10 cellular contexts compared by ENCODE assay signal in the genomic region with DNA sequence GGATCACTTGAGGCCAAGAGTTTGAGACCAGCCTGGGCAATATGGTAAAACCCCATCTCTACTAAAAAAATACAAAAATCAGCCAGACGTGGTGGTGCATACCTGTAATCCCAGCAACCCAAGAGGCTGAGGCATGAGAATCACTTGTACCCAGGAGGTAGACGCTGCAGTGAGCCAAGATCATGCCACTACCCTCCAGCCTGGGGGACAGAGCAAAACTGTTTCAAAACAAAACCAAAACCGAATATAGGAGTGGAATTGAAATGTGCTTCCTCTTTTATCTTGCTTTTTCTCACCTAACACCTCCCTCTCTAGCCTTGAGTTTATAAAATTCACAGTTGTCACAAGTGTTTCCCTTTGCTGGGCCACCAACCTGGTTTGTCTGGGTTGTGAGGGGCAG.
DNase-seq lines count a peak whose midpoint lies in the region; ATAC-seq and TF ChIP-seq lines count a peak whose summit lies in the region.
"Had no signal": no experiment of that assay in that cellular context is flagged by ENCODE, and none has a peak within 500 bp of the region (broad histone marks: within the 10 kb centered on the region; RNA-seq: fewer than 3 reads in every experiment).

No MANE protein-coding gene starts in this region.

- H3K4ac ChIP-seq in mesenchymal stem cell (ENCODE audit: low read depth in 1 of 2, low read length in 2 of 2), result no peak overlapping the region

- H4K8ac ChIP-seq in mesenchymal stem cell (ENCODE audit: low read length), result no peak overlapping the region

- peaks cover 0 to 7% (median 0%) of the 10 kb centered on the region in 7 donors for H3K4me1 Mint-ChIP-seq in naive thymus-derived CD4-positive, alpha-beta T cell

- no peak overlapping the region for H3K18ac ChIP-seq in mesenchymal stem cell (ENCODE audit: low read depth in 1 of 2, low read length in 2 of 2)

- H3K27me3 Mint-ChIP-seq in naive thymus-derived CD4-positive, alpha-beta T cell, result no peaks in the 10 kb centered on the region

- no peaks in the 10 kb centered on the region for H3K9me3 ChIP-seq in naive thymus-derived CD4-positive, alpha-beta T cell (ENCODE audit: control insufficient read depth in 2 of 3, low read length in 3 of 3)
- H3K9me3 ChIP-seq in mesenchymal stem cell (ENCODE audit: control insufficient read depth, low read length), result peaks cover 3% of the 10 kb centered on the region

- ATAC-seq in GM18909 (IDR thresholded peaks at IDR 0.05; ENCODE audit: poor library complexity, unreplicated experiment) (peak; percentile 97), GM21737 (IDR thresholded peaks at IDR 0.05; ENCODE audit: unreplicated experiment) (peak; percentile 91), HG03432 (IDR thresholded peaks at IDR 0.05; ENCODE audit: unreplicated experiment) (peak; percentile 96)
- ATAC-seq in naive thymus-derived CD4-positive, alpha-beta T cell, result peak; percentile 42

- no peak overlapping the region for H3K9ac ChIP-seq in mesenchymal stem cell (ENCODE audit: low read length)

- H2BK12ac ChIP-seq in mesenchymal stem cell (ENCODE audit: low read length in 2 of 2), result no peak overlapping the region

- CTCF ChIA-PET in naive thymus-derived CD4-positive, alpha-beta T cell (lab: Charles Lee), result no interaction called here

- no peak overlapping the region for H2BK120ac ChIP-seq in mesenchymal stem cell (ENCODE audit: low read depth, low read length)

- H3K4me1 ChIP-seq in naive thymus-derived CD4-positive, alpha-beta T cell (ENCODE audit: control insufficient read depth in 2 of 2, insufficient read depth in 2 of 2, low read length in 2 of 2), result no peaks in the 10 kb centered on the region
- no peaks in the 10 kb centered on the region for H3K4me1 ChIP-seq in mesenchymal stem cell (ENCODE audit: control insufficient read depth, insufficient read depth, low read depth, low read length)

- H2AFZ ChIP-seq in mesenchymal stem cell (ENCODE audit: low read depth, low read length), result no peak overlapping the region

- H3K4me3 ChIP-seq in naive thymus-derived CD4-positive, alpha-beta T cell (ENCODE audit: low read length), result no peak overlapping the region
- H3K4me3 ChIP-seq in mesenchymal stem cell (ENCODE audit: insufficient read depth in 1 of 2, low read depth in 1 of 2, low read length in 2 of 2) (no peak overlapping the region), foreskin fibroblast (ENCODE audit: low read depth in 1 of 2, low read length in 2 of 2) (no peak overlapping the region)

- no peak overlapping the region for H3K23ac ChIP-seq in mesenchymal stem cell (ENCODE audit: low read length in 2 of 2)

- H3K4me3 Mint-ChIP-seq in naive thymus-derived CD4-positive, alpha-beta T cell, result peak overlapping the region in 1 of 10 donors; percentile 54
- H3K4me3 Mint-ChIP-seq: activated T-cell treated with anti-CD3 and anti-CD28 coated beads, Interleukin-2, amount 50 U/mL, for 4 hours had no signal

- no peaks in the 10 kb centered on the region for H3K27me3 ChIP-seq in naive thymus-derived CD4-positive, alpha-beta T cell (ENCODE audit: control insufficient read depth in 2 of 2, insufficient read depth in 2 of 2, low read length in 2 of 2)
- no peaks in the 10 kb centered on the region for H3K27me3 ChIP-seq in mesenchymal stem cell (ENCODE audit: control insufficient read depth in 1 of 2, insufficient read depth in 1 of 2, low read length in 2 of 2)

- no peak overlapping the region for H2BK15ac ChIP-seq in mesenchymal stem cell (ENCODE audit: low read depth, poor library complexity, severe bottlenecking)

- no peak overlapping the region for H3K4me2 ChIP-seq in mesenchymal stem cell (ENCODE audit: low read length, poor library complexity, severe bottlenecking)

- no peak overlapping the region for H2BK5ac ChIP-seq in mesenchymal stem cell (ENCODE audit: low read depth, low read length, poor library complexity, severe bottlenecking)

- POLR2A ChIA-PET in naive thymus-derived CD4-positive, alpha-beta T cell (lab: Charles Lee), result no interaction called here

- TF ChIP-seq CTCF in foreskin fibroblast (IDR thresholded peaks at IDR 0.05; ENCODE audit: low read depth, low read length), result no peak

- H4K91ac ChIP-seq in mesenchymal stem cell (ENCODE audit: low read length), result no peak overlapping the region

- H3K36me3 Mint-ChIP-seq in naive thymus-derived CD4-positive, alpha-beta T cell, result no peaks in the 10 kb centered on the region

- H3K9me3 Mint-ChIP-seq in naive thymus-derived CD4-positive, alpha-beta T cell, result peaks cover 0 to 16% (median 5%) of the 10 kb centered on the region in 11 donors

- H3K14ac ChIP-seq in mesenchymal stem cell (ENCODE audit: low read length in 2 of 2), result no peak overlapping the region

- no peak overlapping the region for H3K27ac ChIP-seq in naive thymus-derived CD4-positive, alpha-beta T cell (ENCODE audit: low read depth, low read length)
- no peak overlapping the region for H3K27ac ChIP-seq in mesenchymal stem cell (ENCODE audit: low read length, poor library complexity, severe bottlenecking)

- peak overlapping the region in 1 of 9 donors; percentile 29 for H3K27ac Mint-ChIP-seq in naive thymus-derived CD4-positive, alpha-beta T cell

- H2AK5ac ChIP-seq in mesenchymal stem cell (ENCODE audit: low read length, severe bottlenecking), result no peak overlapping the region

- DNase-seq in naive thymus-derived CD4-positive, alpha-beta T cell, result no peak
- DNase-seq in mesenchymal stem cell, result no peak
- no peak for DNase-seq in foreskin fibroblast
- DNase-seq in NCI-H774 (lab: John Stamatoyannopoulos, UW), result no peak
- DNase-seq in DMS53 treated with DMSO at 0.1 percent for 48 hours (lab: John Stamatoyannopoulos, UW; ENCODE audit: unreplicated experiment), result no peak
- DNase-seq: activated T-cell treated with anti-CD3 and anti-CD28 coated beads, Interleukin-2, amount 50 U/mL, for 4 hours; NCI-H510A treated with DMSO at 0.1 percent for 48 hours had no signal

- no peaks in the 10 kb centered on the region for H3K36me3 ChIP-seq in naive thymus-derived CD4-positive, alpha-beta T cell (ENCODE audit: control insufficient read depth in 2 of 3, insufficient read depth in 3 of 3, low read length in 3 of 3)
- H3K36me3 ChIP-seq in mesenchymal stem cell (ENCODE audit: control insufficient read depth in 1 of 2, insufficient read depth in 2 of 2, low read depth in 1 of 2, low read length in 2 of 2), result no peaks in the 10 kb centered on the region

- intact Hi-C loops in naive thymus-derived CD4-positive, alpha-beta T cell (cut with micrococcal nuclease), result no loop called here

- no peaks in the 10 kb centered on the region for H3K79me1 ChIP-seq in mesenchymal stem cell (replicated peaks; ENCODE audit: low read length, poor library complexity, severe bottlenecking)

- 50% methylated on average over 3 of the region's 3 CpGs for WGBS in mesenchymal stem cell

Comparison
In these comparisons a context has a peak if more than half of its experiments do, and no peak if none do; other contexts are left out.
1. ATAC-seq: peak in every context shown above with its lines; median percentile 97 in GM18909; 96 in HG03432; 91 in GM21737; 42 in naive thymus-derived CD4-positive, alpha-beta T cell.